In genomic region chr5:36240779-36241635, GRCh38 we compare ENCODE assay signal across 8 cellular contexts. TPM values are rescaled to one million over a fixed set of nuclear protein-coding genes. Genes with fewer than 3 reads are reported as not detected.
A peak's percentile ranks its signal among the peaks of the same experiment; 100 is the strongest.
DNase-seq lines count a peak whose midpoint lies in the region; ATAC-seq and TF ChIP-seq lines count a peak whose summit lies in the region.

No MANE protein-coding gene starts in this region.

- H3K27ac Mint-ChIP-seq in mesothelial cell of epicardium = peak overlapping the region; percentile 93

- peak; percentile 56 for DNase-seq in AG10803 (ENCODE audit: low read depth)
- DNase-seq in NCI-H69 (lab: John Stamatoyannopoulos, UW) = peak; percentile 69
- DNase-seq in activated T-cell treated with anti-CD3 and anti-CD28 coated beads for 1 hour (ENCODE audit: low read depth) = peak; percentile 4
- DNase-seq in epithelial cell of prostate (ENCODE audit: low read depth, low spot score) = no peak
- DNase-seq in mesothelial cell of epicardium (ENCODE audit: low spot score in 2 of 2, unreplicated experiment in 2 of 2) = peak; percentile 46 to 78
- peak; percentile 6 for DNase-seq in stimulated activated CD8-positive, alpha-beta memory T cell treated with anti-CD3 and anti-CD28 coated beads, Interleukin-7, amount 100 ng/mL, for 24 hours (ENCODE audit: low read depth)

- H3K4me1 Mint-ChIP-seq in mesothelial cell of epicardium = peaks cover 38% of the 10 kb centered on the region

- no peaks in the 10 kb centered on the region for H3K9me3 Mint-ChIP-seq in mesothelial cell of epicardium

- peak overlapping the region; percentile 84 for H3K4me3 Mint-ChIP-seq in mesothelial cell of epicardium

- TF ChIP-seq CTCF in AG10803 (conservative IDR thresholded peaks at IDR 0.05; ENCODE audit: low read length) = no peak
- no peak for TF ChIP-seq CTCF in mesothelial cell of epicardium (IDR thresholded peaks at IDR 0.05; ENCODE audit: unreplicated experiment)

- no peaks in the 10 kb centered on the region for H3K36me3 Mint-ChIP-seq in mesothelial cell of epicardium

- no peaks in the 10 kb centered on the region for H3K27me3 Mint-ChIP-seq in mesothelial cell of epicardium (ENCODE audit: low read depth)

- peak; percentile 4 for ATAC-seq in GM18870 (IDR thresholded peaks at IDR 0.05; ENCODE audit: unreplicated experiment)
- ATAC-seq in HG03135 (IDR thresholded peaks at IDR 0.05; ENCODE audit: unreplicated experiment) = peak; percentile 32

- H3K4me3 ChIP-seq in AG10803 (ENCODE audit: low read length) = peak overlapping the region; percentile 77

- peak overlapping the region; percentile 83 for H3K27ac ChIP-seq in epithelial cell of prostate

RNA-seq across cellular contexts. Expression of gene NADK2, which starts 0.7 kb away (rescaled TPM):
- total RNA-seq in mesothelial cell of epicardium = 39.3 to 41.7 TPM (median 40.2 TPM) in 3 replicates
